In the genomic region with DNA sequence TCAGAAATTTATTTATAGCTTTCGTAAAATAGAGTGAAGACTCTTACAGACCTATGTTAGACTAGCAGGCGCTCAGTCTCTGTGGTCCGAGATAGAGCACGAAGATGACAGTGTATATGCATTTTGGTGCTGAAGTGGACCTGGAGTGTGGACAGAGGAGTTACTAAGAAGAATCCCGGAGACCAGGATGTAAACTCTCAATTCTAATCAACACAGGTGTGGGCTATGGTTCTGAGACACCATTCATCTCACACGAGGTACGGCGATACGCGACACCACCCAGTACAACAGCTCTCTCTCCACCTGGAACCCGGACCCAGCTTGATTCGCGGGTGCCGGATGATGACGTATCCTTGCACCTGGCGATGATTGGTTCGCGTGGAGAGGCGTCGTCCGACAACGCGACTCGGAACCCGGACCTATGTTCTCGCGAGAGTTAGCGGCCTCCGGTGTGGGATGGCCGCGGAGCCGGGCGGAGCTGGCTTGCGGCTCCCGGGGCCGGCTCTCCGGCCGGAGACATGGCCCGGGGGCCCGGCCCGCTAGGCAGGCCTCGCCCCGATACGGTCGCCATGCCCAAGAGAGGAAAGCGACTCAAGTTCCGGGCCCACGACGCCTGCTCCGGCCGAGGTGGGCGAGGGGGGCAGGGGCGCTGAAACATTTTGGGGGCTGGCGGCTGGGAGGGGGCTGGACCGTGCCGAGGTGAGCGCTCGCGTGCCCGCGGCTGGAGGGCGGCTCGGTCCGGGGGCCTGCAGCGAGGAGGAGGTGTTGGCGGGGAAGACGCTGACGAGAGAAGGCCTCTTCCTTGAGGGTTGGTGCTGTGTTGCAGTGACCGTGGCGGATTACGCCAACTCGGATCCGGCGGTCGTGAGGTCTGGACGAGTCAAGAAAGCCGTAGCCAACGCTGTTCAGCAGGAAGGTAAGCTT, we compare ENCODE assay signal across 1 cellular context.
TF ChIP-seq lines count a peak whose summit lies in the region.

TSS of gene TMEM183A (plus strand) at position 427 of the 924 bp plus-strand sequence. CDS start at position 519, 92 bp downstream.

TF ChIP-seq in HepG2, 621 proteins besides CTCF, POLR2A, EP300 and RAD21 (continued from another document and continues in another):
- TF ChIP-seq DRAP1 (CRISPR knock-in tag; IDR thresholded peaks at IDR 0.05) (peak; percentile 86), ZNF737 (CRISPR knock-in tag; IDR thresholded peaks at IDR 0.05; ENCODE audit: borderline replicate concordance) (no peak), ZBTB8A (CRISPR knock-in tag; IDR thresholded peaks at IDR 0.05; ENCODE audit: borderline replicate concordance, low read depth) (peak; percentile 53; the same call in 1 of the 2 replicates), HNRNPK (IDR thresholded peaks at IDR 0.05; ENCODE audit: low read depth, low read length, poor library complexity, severe bottlenecking) (peak; percentile 28), ZNF550 (CRISPR knock-in tag; IDR thresholded peaks at IDR 0.05; ENCODE audit: borderline replicate concordance) (no peak), ZNF546 (CRISPR knock-in tag; conservative IDR thresholded peaks at IDR 0.05) (peak; percentile 83; the same call in 1 of the 2 replicates), ZNF430 (CRISPR knock-in tag; IDR thresholded peaks at IDR 0.05) (no peak), NAIF1 (CRISPR knock-in tag; IDR thresholded peaks at IDR 0.05; ENCODE audit: borderline replicate concordance) (0 out of 2 replicates have a peak, but pooled peaks have one; percentile 19), PHF5A (CRISPR knock-in tag; IDR thresholded peaks at IDR 0.05; ENCODE audit: low read depth, unreplicated experiment) (peak; percentile 19), SRY (CRISPR knock-in tag; IDR thresholded peaks at IDR 0.05) (peak; percentile 41; the same call in 1 of the 2 replicates), ZNF839 (CRISPR knock-in tag; IDR thresholded peaks at IDR 0.05; ENCODE audit: borderline replicate concordance) (peak; percentile 71; the same call in 1 of the 2 replicates), NCOA5 (CRISPR knock-in tag; IDR thresholded peaks at IDR 0.05) (no peak), YEATS4 (CRISPR knock-in tag; IDR thresholded peaks at IDR 0.05; ENCODE audit: borderline replicate concordance) (0 out of 2 replicates have a peak, but pooled peaks have one; percentile 27), ZNF782 (CRISPR knock-in tag; IDR thresholded peaks at IDR 0.05; ENCODE audit: borderline replicate concordance) (peak; percentile 48; the same call in 1 of the 2 replicates), ZNF616 (CRISPR knock-in tag; IDR thresholded peaks at IDR 0.05; ENCODE audit: low read depth) (0 out of 2 replicates have a peak, but pooled peaks have one; percentile 61), GABPA (IDR thresholded peaks at IDR 0.05; ENCODE audit: low read depth, low read length) (no peak), GABPA (CRISPR knock-in tag; IDR thresholded peaks at IDR 0.05; ENCODE audit: low read depth) (peak; percentile 37), ZNF441 (CRISPR knock-in tag; IDR thresholded peaks at IDR 0.05; ENCODE audit: borderline replicate concordance) (peak; percentile 80; the same call in 1 of the 2 replicates), ZNF567 (CRISPR knock-in tag; IDR thresholded peaks at IDR 0.05; ENCODE audit: borderline replicate concordance) (peak; percentile 30; the same call in 1 of the 2 replicates), NR2F2 (IDR thresholded peaks at IDR 0.05; ENCODE audit: borderline replicate concordance, low read depth) (peak; percentile 35; the same call in 1 of the 2 replicates), ZNF260 (CRISPR knock-in tag; IDR thresholded peaks at IDR 0.05; ENCODE audit: borderline replicate concordance, low read depth) (no peak), KLF11 (CRISPR knock-in tag; IDR thresholded peaks at IDR 0.05) (peak; percentile 71; the same call in 1 of the 2 replicates), ZNF317 (CRISPR knock-in tag; IDR thresholded peaks at IDR 0.05) (peak; percentile 40; the same call in 1 of the 2 replicates), ISX (CRISPR knock-in tag; conservative IDR thresholded peaks at IDR 0.05) (no peak), HOXA9 (CRISPR knock-in tag; IDR thresholded peaks at IDR 0.05; ENCODE audit: borderline replicate concordance) (no peak; the same call in 1 of the 2 replicates), HNF4G (IDR thresholded peaks at IDR 0.05; ENCODE audit: borderline replicate concordance, low read depth, low read length) (no peak), HNF4G (CRISPR knock-in tag; IDR thresholded peaks at IDR 0.05; ENCODE audit: borderline replicate concordance, low read depth) (0 out of 2 replicates have a peak, but pooled peaks have one; percentile 24), ZBTB38 (CRISPR knock-in tag; IDR thresholded peaks at IDR 0.05) (peak; percentile 36; the same call in 1 of the 2 replicates), HMGXB4 (CRISPR knock-in tag; IDR thresholded peaks at IDR 0.05; ENCODE audit: borderline replicate concordance in 1 of 2, low read depth in 1 of 2) (peak; percentile 61 to 82; a peak in 3 of 4 replicates), ZBTB20 (CRISPR knock-in tag; IDR thresholded peaks at IDR 0.05; ENCODE audit: borderline replicate concordance, low read depth) (no peak), ZNF251 (CRISPR knock-in tag; IDR thresholded peaks at IDR 0.05) (no peak), TERF1 (CRISPR knock-in tag; IDR thresholded peaks at IDR 0.05) (no peak), ZKSCAN8 (CRISPR knock-in tag; IDR thresholded peaks at IDR 0.05; ENCODE audit: borderline replicate concordance) (0 out of 2 replicates have a peak, but pooled peaks have one; percentile 20), ZNF331 (CRISPR knock-in tag; IDR thresholded peaks at IDR 0.05) (peak; percentile 65)
- TF ChIP-seq, protein P1, sequence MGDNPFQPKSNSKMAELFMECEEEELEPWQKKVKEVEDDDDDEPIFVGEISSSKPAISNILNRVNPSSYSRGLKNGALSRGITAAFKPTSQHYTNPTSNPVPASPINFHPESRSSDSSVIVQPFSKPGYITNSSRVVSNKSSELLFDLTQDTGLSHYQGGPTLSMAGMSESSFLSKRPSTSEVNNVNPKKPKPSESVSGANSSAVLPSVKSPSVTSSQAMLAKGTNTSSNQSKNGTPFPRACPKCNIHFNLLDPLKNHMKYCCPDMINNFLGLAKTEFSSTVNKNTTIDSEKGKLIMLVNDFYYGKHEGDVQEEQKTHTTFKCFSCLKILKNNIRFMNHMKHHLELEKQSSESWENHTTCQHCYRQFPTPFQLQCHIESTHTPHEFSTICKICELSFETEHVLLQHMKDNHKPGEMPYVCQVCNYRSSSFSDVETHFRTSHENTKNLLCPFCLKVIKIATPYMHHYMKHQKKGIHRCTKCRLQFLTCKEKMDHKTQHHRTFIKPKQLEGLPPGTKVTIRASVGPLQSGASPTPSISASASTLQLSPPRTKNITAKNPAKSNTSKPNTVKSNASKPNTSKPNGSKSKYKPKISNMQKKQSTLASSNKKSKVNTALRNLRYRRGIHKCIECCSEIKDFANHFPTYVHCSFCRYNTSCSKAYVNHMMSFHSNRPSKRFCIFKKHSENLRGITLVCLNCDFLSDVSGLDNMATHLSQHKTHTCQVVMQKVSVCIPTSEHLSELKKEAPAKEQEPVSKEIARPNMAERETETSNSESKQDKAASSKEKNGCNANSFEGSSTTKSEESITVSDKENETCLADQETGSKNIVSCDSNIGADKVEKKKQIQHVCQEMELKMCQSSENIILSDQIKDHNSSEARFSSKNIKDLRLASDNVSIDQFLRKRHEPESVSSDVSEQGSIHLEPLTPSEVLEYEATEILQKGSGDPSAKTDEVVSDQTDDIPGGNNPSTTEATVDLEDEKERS (CRISPR knock-in tag; IDR thresholded peaks at IDR 0.05), result no peak
- TF ChIP-seq, protein P2, sequence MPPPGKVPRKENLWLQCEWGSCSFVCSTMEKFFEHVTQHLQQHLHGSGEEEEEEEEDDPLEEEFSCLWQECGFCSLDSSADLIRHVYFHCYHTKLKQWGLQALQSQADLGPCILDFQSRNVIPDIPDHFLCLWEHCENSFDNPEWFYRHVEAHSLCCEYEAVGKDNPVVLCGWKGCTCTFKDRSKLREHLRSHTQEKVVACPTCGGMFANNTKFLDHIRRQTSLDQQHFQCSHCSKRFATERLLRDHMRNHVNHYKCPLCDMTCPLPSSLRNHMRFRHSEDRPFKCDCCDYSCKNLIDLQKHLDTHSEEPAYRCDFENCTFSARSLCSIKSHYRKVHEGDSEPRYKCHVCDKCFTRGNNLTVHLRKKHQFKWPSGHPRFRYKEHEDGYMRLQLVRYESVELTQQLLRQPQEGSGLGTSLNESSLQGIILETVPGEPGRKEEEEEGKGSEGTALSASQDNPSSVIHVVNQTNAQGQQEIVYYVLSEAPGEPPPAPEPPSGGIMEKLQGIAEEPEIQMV (CRISPR knock-in tag; IDR thresholded peaks at IDR 0.05; ENCODE audit: low read depth), result 0 out of 2 replicates have a peak, but pooled peaks have one; percentile 40
- TF ChIP-seq, protein P3, sequence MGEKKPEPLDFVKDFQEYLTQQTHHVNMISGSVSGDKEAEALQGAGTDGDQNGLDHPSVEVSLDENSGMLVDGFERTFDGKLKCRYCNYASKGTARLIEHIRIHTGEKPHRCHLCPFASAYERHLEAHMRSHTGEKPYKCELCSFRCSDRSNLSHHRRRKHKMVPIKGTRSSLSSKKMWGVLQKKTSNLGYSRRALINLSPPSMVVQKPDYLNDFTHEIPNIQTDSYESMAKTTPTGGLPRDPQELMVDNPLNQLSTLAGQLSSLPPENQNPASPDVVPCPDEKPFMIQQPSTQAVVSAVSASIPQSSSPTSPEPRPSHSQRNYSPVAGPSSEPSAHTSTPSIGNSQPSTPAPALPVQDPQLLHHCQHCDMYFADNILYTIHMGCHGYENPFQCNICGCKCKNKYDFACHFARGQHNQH (CRISPR knock-in tag; IDR thresholded peaks at IDR 0.05), result peak; percentile 49; the same call in 1 of the 2 replicates
- TF ChIP-seq, protein P4, sequence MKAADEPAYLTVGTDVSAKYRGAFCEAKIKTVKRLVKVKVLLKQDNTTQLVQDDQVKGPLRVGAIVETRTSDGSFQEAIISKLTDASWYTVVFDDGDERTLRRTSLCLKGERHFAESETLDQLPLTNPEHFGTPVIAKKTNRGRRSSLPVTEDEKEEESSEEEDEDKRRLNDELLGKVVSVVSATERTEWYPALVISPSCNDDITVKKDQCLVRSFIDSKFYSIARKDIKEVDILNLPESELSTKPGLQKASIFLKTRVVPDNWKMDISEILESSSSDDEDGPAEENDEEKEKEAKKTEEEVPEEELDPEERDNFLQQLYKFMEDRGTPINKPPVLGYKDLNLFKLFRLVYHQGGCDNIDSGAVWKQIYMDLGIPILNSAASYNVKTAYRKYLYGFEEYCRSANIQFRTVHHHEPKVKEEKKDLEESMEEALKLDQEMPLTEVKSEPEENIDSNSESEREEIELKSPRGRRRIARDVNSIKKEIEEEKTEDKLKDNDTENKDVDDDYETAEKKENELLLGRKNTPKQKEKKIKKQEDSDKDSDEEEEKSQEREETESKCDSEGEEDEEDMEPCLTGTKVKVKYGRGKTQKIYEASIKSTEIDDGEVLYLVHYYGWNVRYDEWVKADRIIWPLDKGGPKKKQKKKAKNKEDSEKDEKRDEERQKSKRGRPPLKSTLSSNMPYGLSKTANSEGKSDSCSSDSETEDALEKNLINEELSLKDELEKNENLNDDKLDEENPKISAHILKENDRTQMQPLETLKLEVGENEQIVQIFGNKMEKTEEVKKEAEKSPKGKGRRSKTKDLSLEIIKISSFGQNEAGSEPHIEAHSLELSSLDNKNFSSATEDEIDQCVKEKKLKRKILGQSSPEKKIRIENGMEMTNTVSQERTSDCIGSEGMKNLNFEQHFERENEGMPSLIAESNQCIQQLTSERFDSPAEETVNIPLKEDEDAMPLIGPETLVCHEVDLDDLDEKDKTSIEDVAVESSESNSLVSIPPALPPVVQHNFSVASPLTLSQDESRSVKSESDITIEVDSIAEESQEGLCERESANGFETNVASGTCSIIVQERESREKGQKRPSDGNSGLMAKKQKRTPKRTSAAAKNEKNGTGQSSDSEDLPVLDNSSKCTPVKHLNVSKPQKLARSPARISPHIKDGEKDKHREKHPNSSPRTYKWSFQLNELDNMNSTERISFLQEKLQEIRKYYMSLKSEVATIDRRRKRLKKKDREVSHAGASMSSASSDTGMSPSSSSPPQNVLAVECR (CRISPR knock-in tag; IDR thresholded peaks at IDR 0.05; ENCODE audit: borderline replicate concordance), result peak; percentile 84
- TF ChIP-seq, protein P5, sequence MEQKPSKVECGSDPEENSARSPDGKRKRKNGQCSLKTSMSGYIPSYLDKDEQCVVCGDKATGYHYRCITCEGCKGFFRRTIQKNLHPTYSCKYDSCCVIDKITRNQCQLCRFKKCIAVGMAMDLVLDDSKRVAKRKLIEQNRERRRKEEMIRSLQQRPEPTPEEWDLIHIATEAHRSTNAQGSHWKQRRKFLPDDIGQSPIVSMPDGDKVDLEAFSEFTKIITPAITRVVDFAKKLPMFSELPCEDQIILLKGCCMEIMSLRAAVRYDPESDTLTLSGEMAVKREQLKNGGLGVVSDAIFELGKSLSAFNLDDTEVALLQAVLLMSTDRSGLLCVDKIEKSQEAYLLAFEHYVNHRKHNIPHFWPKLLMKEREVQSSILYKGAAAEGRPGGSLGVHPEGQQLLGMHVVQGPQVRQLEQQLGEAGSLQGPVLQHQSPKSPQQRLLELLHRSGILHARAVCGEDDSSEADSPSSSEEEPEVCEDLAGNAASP (CRISPR knock-in tag; IDR thresholded peaks at IDR 0.05; ENCODE audit: borderline replicate concordance), result peak; percentile 34; the same call in 1 of the 2 replicates
